8 cellular contexts compared by ENCODE assay signal in the genomic region with DNA sequence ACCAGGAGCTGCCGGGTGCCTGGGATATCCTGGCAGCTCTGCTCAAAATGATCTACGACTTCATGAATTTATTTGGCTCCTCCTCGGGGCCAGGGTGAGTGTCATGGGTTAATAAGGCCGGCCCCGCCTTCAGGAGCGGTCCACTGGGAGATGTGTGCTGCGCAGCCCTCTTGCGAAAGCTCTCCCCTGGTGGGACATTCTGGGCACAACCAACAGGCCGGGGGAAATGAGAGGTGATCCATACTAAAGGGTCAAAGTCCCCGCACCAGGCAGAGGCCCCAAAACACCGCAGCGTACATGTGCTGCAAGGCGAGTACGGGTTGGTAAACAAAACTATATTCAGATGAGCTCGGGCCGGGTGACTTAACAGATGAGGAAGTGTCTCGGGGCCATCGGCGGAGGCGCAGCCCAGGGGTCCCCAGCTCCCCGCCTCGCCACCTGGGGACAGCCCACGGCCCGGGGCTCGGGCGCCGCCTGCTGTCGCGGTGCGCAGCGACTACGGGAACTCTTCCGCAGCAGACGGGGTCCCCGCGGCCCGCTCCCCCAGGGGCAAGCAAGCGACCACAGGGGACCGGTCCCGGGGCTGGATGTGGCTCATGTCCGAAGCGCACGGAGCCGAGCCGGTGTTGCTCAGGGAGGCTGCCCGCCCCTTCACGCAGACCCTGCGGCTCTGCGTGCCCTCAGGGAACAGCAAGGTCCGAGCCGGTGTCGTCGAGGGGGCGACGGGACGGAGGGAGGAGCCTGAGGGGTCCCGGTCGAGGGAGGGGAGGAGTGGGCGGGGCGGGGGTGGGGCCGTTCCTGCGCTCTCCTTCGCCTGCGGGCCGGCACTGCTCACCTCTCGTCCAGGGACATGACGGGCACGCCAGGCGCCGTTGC. TPM values are rescaled to one million over a fixed set of nuclear protein-coding genes. Genes with fewer than 3 reads are reported as not detected.
A peak's percentile ranks its signal among the peaks of the same experiment; 100 is the strongest.
DNase-seq lines count a peak whose midpoint lies in the region; ATAC-seq and TF ChIP-seq lines count a peak whose summit lies in the region.

A gene with protein sequence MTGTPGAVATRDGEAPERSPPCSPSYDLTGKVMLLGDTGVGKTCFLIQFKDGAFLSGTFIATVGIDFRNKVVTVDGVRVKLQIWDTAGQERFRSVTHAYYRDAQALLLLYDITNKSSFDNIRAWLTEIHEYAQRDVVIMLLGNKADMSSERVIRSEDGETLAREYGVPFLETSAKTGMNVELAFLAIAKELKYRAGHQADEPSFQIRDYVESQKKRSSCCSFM (plus strand): TSS at position 834 of the 876 bp plus-strand sequence. CDS start 17 bp downstream, at position 851.

- TF ChIP-seq CTCF in HEK293 (tag by site-specific recombination; IDR thresholded peaks at IDR 0.05) (no peak), cardiac fibroblast (IDR thresholded peaks at IDR 0.05; ENCODE audit: low read depth, low read length) (peak; percentile 7), tibial artery (IDR thresholded peaks at IDR 0.05) (no peak)

- ATAC-seq in GM18868 (IDR thresholded peaks at IDR 0.05; ENCODE audit: unreplicated experiment) = no peak

- H3K9me3 Mint-ChIP-seq in CD8-positive, alpha-beta memory T cell = no peaks in the 10 kb centered on the region

- POLR2A ChIA-PET in CD8-positive, alpha-beta memory T cell (lab: Charles Lee) = interaction anchor here (0.6 to 4.0 kb wide), 9 partner anchors 9 to 140 kb away, joined by 3 to 39 read pairs (median 5); a partner anchor contains a TSS
- POLR2A ChIA-PET in HEK293 (lab: Yijun Ruan, JAX) = interaction anchor here (1.2 kb wide), 1 partner anchor 79 kb away, joined by 4 read pairs; no protein-coding TSS in a partner anchor

- peaks cover 0 to 2% (median 2%) of the 10 kb centered on the region in 3 donors for H3K36me3 Mint-ChIP-seq in CD8-positive, alpha-beta memory T cell

- peaks cover 41 to 49% (median 48%) of the 10 kb centered on the region in 3 donors for H3K4me1 Mint-ChIP-seq in CD8-positive, alpha-beta memory T cell

- intact Hi-C loops in tibial artery (cut with DNase I; ENCODE audit: low total_unique reads) = no loop called here

- peak; percentile 38 to 70 (median 52) for DNase-seq in CD8-positive, alpha-beta memory T cell
- DNase-seq in SJSA1 (ENCODE audit: low read depth in 1 of 2, low spot score in 2 of 2) (no peak), cardiac fibroblast (ENCODE audit: low read depth in 2 of 2) (peak; percentile 47 to 55), medulla oblongata (ENCODE audit: extremely low spot score) (peak; percentile 21), tibial artery (no peak), COLO829 (ENCODE audit: low spot score) (no peak)

- peak within 1 kb of the TSS; percentile 63 for H3K27ac ChIP-seq in CD8-positive, alpha-beta memory T cell (ENCODE audit: low read depth, low read length)
- no peak within 1 kb of the TSS for H3K27ac ChIP-seq in HEK293 (ENCODE audit: extremely low read depth, low read depth, low read length)
- H3K27ac ChIP-seq in SJSA1 = peak within 1 kb of the TSS; percentile 21
- no peak within 1 kb of the TSS for H3K27ac ChIP-seq in tibial artery

- H3K36me3 ChIP-seq in CD8-positive, alpha-beta memory T cell (ENCODE audit: insufficient read depth, low read length) = no peaks in the 10 kb centered on the region
- no peaks in the 10 kb centered on the region for H3K36me3 ChIP-seq in HEK293 (ENCODE audit: control insufficient read depth in 2 of 2, insufficient read depth in 1 of 2, low read length in 2 of 2)
- H3K36me3 ChIP-seq in SJSA1 = no peaks in the 10 kb centered on the region
- H3K36me3 ChIP-seq in tibial artery = no peaks in the 10 kb centered on the region

- peaks cover 57% of the 10 kb centered on the region for H3K4me1 ChIP-seq in CD8-positive, alpha-beta memory T cell (ENCODE audit: insufficient read depth, low read length)
- peaks cover 2% of the 10 kb centered on the region; the same call in 1 of the 2 replicates for H3K4me1 ChIP-seq in HEK293 (ENCODE audit: control insufficient read depth, insufficient read depth, low read length)
- H3K4me1 ChIP-seq in SJSA1 (replicated peaks) = peaks cover 31% of the 10 kb centered on the region
- H3K4me1 ChIP-seq in tibial artery = peaks cover 0 to 25% (median 20%) of the 10 kb centered on the region in 4 donors

- H3K27me3 ChIP-seq in CD8-positive, alpha-beta memory T cell (ENCODE audit: insufficient read depth, low read length, poor library complexity, severe bottlenecking) = no peaks in the 10 kb centered on the region
- H3K27me3 ChIP-seq in SJSA1 (replicated peaks) (peaks cover 13% of the 10 kb centered on the region), tibial artery (peaks cover 0 to 86% of the 10 kb centered on the region in 2 donors)

- CTCF ChIA-PET in CD8-positive, alpha-beta memory T cell (lab: Charles Lee) = interaction anchor here (0.6 to 9.1 kb wide), 37 partner anchors 9 to 293 kb away, joined by 3 to 203 read pairs (median 6); a partner anchor contains a TSS
- CTCF ChIA-PET in HEK293 (lab: Yijun Ruan, JAX) = interaction anchor here (0.5 to 3.7 kb wide), 15 partner anchors 9 to 1736 kb away, joined by 3 to 64 read pairs (median 4); a partner anchor contains a TSS

- no peaks in the 10 kb centered on the region for H3K9me3 ChIP-seq in CD8-positive, alpha-beta memory T cell (ENCODE audit: low read length)
- H3K9me3 ChIP-seq in HEK293 (ENCODE audit: control insufficient read depth, insufficient read depth, low read depth, low read length) = no peaks in the 10 kb centered on the region
- 0 out of 2 replicates have a peak, but pooled peaks cover 3% of the 10 kb centered on the region for H3K9me3 ChIP-seq in SJSA1 (replicated peaks)
- H3K9me3 ChIP-seq in tibial artery = no peaks in the 10 kb centered on the region

- no peaks in the 10 kb centered on the region for H3K27me3 Mint-ChIP-seq in CD8-positive, alpha-beta memory T cell

- H3K4me3 Mint-ChIP-seq in CD8-positive, alpha-beta memory T cell = peak within 1 kb of the TSS; percentile 91 to 99 (median 97)

- H3K4me3 ChIP-seq in CD8-positive, alpha-beta memory T cell (ENCODE audit: low read length) = peak within 1 kb of the TSS; percentile 98
- H3K4me3 ChIP-seq in HEK293 (ENCODE audit: low read depth, low read length) (peak within 1 kb of the TSS; percentile 5; the same call in 1 of the 2 replicates), SJSA1 (peak within 1 kb of the TSS; percentile 34), cardiac fibroblast (replicated peaks in 1 of 2; ENCODE audit: low read depth in 2 of 2, low read length in 2 of 2) (peak within 1 kb of the TSS in 1 of 2 donors; percentile 15), tibial artery (peak within 1 kb of the TSS; percentile 18 to 31)

- H3K27ac Mint-ChIP-seq in CD8-positive, alpha-beta memory T cell = peak within 1 kb of the TSS; percentile 80 to 95 (median 91)

TF ChIP-seq in HEK293, 187 proteins besides CTCF, POLR2A, EP300 and RAD21 (continues in another document):
- TF ChIP-seq, protein P1, sequence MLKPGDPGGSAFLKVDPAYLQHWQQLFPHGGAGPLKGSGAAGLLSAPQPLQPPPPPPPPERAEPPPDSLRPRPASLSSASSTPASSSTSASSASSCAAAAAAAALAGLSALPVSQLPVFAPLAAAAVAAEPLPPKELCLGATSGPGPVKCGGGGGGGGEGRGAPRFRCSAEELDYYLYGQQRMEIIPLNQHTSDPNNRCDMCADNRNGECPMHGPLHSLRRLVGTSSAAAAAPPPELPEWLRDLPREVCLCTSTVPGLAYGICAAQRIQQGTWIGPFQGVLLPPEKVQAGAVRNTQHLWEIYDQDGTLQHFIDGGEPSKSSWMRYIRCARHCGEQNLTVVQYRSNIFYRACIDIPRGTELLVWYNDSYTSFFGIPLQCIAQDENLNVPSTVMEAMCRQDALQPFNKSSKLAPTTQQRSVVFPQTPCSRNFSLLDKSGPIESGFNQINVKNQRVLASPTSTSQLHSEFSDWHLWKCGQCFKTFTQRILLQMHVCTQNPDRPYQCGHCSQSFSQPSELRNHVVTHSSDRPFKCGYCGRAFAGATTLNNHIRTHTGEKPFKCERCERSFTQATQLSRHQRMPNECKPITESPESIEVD (tag by site-specific recombination; IDR thresholded peaks at IDR 0.05) = no peak
- TF ChIP-seq, protein P2, sequence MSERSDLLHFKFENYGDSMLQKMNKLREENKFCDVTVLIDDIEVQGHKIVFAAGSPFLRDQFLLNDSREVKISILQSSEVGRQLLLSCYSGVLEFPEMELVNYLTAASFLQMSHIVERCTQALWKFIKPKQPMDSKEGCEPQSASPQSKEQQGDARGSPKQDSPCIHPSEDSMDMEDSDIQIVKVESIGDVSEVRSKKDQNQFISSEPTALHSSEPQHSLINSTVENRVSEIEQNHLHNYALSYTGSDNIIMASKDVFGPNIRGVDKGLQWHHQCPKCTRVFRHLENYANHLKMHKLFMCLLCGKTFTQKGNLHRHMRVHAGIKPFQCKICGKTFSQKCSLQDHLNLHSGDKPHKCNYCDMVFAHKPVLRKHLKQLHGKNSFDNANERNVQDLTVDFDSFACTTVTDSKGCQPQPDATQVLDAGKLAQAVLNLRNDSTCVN (tag by site-specific recombination; optimal IDR thresholded peaks at IDR 0.05) = peak; percentile 12
- TF ChIP-seq, protein P3, sequence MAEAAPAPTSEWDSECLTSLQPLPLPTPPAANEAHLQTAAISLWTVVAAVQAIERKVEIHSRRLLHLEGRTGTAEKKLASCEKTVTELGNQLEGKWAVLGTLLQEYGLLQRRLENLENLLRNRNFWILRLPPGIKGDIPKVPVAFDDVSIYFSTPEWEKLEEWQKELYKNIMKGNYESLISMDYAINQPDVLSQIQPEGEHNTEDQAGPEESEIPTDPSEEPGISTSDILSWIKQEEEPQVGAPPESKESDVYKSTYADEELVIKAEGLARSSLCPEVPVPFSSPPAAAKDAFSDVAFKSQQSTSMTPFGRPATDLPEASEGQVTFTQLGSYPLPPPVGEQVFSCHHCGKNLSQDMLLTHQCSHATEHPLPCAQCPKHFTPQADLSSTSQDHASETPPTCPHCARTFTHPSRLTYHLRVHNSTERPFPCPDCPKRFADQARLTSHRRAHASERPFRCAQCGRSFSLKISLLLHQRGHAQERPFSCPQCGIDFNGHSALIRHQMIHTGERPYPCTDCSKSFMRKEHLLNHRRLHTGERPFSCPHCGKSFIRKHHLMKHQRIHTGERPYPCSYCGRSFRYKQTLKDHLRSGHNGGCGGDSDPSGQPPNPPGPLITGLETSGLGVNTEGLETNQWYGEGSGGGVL (tag by site-specific recombination; IDR thresholded peaks at IDR 0.05) = peak; percentile 51
- TF ChIP-seq SCRT2 (tag by site-specific recombination; IDR thresholded peaks at IDR 0.05) (no peak), GLI4 (tag by site-specific recombination; IDR thresholded peaks at IDR 0.05) (no peak), ZNF37A (tag by site-specific recombination; IDR thresholded peaks at IDR 0.05) (no peak)

RNA-seq across cellular contexts. Expression of the gene that starts here (rescaled TPM):
- total RNA-seq in CD8-positive, alpha-beta memory T cell = 1 to 10 TPM; 5.8 to 6.0 TPM
- polyA plus RNA-seq in CD8-positive, alpha-beta memory T cell = 125 TPM
- total RNA-seq in SJSA1 (2014; rRNA removed; shearing (Covaris generic)) = 1.6 and 3.0 TPM in 2 replicates

Comparison
In these comparisons a context has a peak if more than half of its experiments do, and no peak if none do; other contexts are left out.
1. DNase-seq: peak in CD8-positive, alpha-beta memory T cell (5 of 5), cardiac fibroblast (2 of 2) and medulla oblongata (single experiment); none in SJSA1 (0 of 2), tibial artery (0 of 2) and COLO829 (single experiment).
2. H3K27ac ChIP-seq: peak in CD8-positive, alpha-beta memory T cell (single experiment) and SJSA1 (single experiment); none in HEK293 (single experiment) and tibial artery (0 of 2).